Comparison of ENCODE assay signal across 8 cellular contexts in genomic region chr7:113774182-113774807, GRCh38.
DNase-seq lines count a peak whose midpoint lies in the region; ATAC-seq, FAIRE-seq and TF ChIP-seq lines count a peak whose summit lies in the region.

No MANE protein-coding gene starts in this region.

- no peaks in the 10 kb centered on the region for H3K4me1 Mint-ChIP-seq in CD4-positive, alpha-beta memory T cell
- no peaks in the 10 kb centered on the region for H3K4me1 Mint-ChIP-seq in activated T-helper 17 cell treated with anti-CD3 and anti-CD28 coated beads, Interleukin-2, amount 50 U/mL, for 72 hours

- H3K9me3 ChIP-seq in Peyer's patch (no peaks in the 10 kb centered on the region), pancreas (no peaks in the 10 kb centered on the region)
- H3K9me3 ChIP-seq in CD4-positive, alpha-beta memory T cell (ENCODE audit: control insufficient read depth in 1 of 2, low read length in 2 of 2): no peaks in the 10 kb centered on the region

- TF ChIP-seq POLR2A in Peyer's patch (IDR thresholded peaks at IDR 0.05) (no peak), erythroblast (IDR thresholded peaks at IDR 0.05; ENCODE audit: low read length) (no peak)

- CTCF ChIA-PET in GM10248 (lab: Yijun Ruan, JAX): interaction anchor here (0.7 to 2.0 kb wide), 3 partner anchors 11 to 18 kb away, joined by 3 to 5 read pairs (median 4); no protein-coding TSS in a partner anchor
- CTCF ChIA-PET in CD4-positive, alpha-beta memory T cell (lab: Charles Lee; ENCODE audit: partially characterized antibody): no interaction called here

- POLR2A ChIA-PET in GM10248 (lab: Yijun Ruan, JAX): no interaction called here
- POLR2A ChIA-PET in CD4-positive, alpha-beta memory T cell (lab: Charles Lee; ENCODE audit: partially characterized antibody): no interaction called here

- H3K27ac ChIP-seq in Peyer's patch (no peak overlapping the region), pancreas (no peak overlapping the region)
- no peak overlapping the region for H3K27ac ChIP-seq in CD4-positive, alpha-beta memory T cell (ENCODE audit: low read depth, low read length)

- 32 to 34% methylated on average over 3 of the region's 3 CpGs for WGBS in pancreas, 2 donors

- ATAC-seq in GM21786 (IDR thresholded peaks at IDR 0.05; ENCODE audit: unreplicated experiment) (peak; percentile 89), pancreas (peak; percentile 40 to 85 (median 78))
- no peak for ATAC-seq in activated T-helper 17 cell treated with anti-CD3 and anti-CD28 coated beads, Interleukin-2, amount 50 U/mL, for 72 hours (replicated peaks)

- TF ChIP-seq CTCF in GM10248 (IDR thresholded peaks at IDR 0.05; ENCODE audit: control extremely low read depth, extremely low read depth, low read depth, missing control alignments) (peak; percentile 56), Peyer's patch (IDR thresholded peaks at IDR 0.05) (peak in 5 of 6 experiments; percentile 21 to 63 (median 60)), pancreas (IDR thresholded peaks at IDR 0.05) (peak; percentile 11 to 58 (median 38))

- H3K36me3 ChIP-seq in Peyer's patch: no peaks in the 10 kb centered on the region
- no peaks in the 10 kb centered on the region for H3K36me3 ChIP-seq in pancreas
- no peaks in the 10 kb centered on the region for H3K36me3 ChIP-seq in CD4-positive, alpha-beta memory T cell (ENCODE audit: insufficient read depth, low read length)

- H3K4me1 ChIP-seq in Peyer's patch (no peaks in the 10 kb centered on the region), pancreas (no peaks in the 10 kb centered on the region)
- H3K4me1 ChIP-seq in CD4-positive, alpha-beta memory T cell (ENCODE audit: insufficient read depth, low read length): no peaks in the 10 kb centered on the region

- H3K36me3 Mint-ChIP-seq in CD4-positive, alpha-beta memory T cell: no peaks in the 10 kb centered on the region
- H3K36me3 Mint-ChIP-seq in activated T-helper 17 cell treated with anti-CD3 and anti-CD28 coated beads, Interleukin-2, amount 50 U/mL, for 72 hours (ENCODE audit: low read depth): no peaks in the 10 kb centered on the region

- FAIRE-seq in pancreas (lab: Jason Lieb, UNC): peak; percentile 94

- H3K27me3 ChIP-seq in Peyer's patch (no peaks in the 10 kb centered on the region), pancreas (no peaks in the 10 kb centered on the region)
- no peaks in the 10 kb centered on the region for H3K27me3 ChIP-seq in CD4-positive, alpha-beta memory T cell (ENCODE audit: insufficient read depth, low read length)

- peak; percentile 20 for DNase-seq in GM10248 (ENCODE audit: extremely low spot score)
- DNase-seq in KBM-7: peak; percentile 63
- DNase-seq in Peyer's patch: no peak
- peak; percentile 6 to 25 for DNase-seq in erythroblast (lab: John Stamatoyannopoulos, UW)
- DNase-seq in pancreas: no peak
- no peak for DNase-seq in CD4-positive, alpha-beta memory T cell

- H3K9me3 Mint-ChIP-seq in CD4-positive, alpha-beta memory T cell: no peaks in the 10 kb centered on the region
- H3K9me3 Mint-ChIP-seq in activated T-helper 17 cell treated with anti-CD3 and anti-CD28 coated beads, Interleukin-2, amount 50 U/mL, for 72 hours: no peaks in the 10 kb centered on the region

- H3K4me3 Mint-ChIP-seq in CD4-positive, alpha-beta memory T cell: no peak overlapping the region
- H3K4me3 Mint-ChIP-seq in activated T-helper 17 cell treated with anti-CD3 and anti-CD28 coated beads, Interleukin-2, amount 50 U/mL, for 72 hours: no peak overlapping the region

- in situ Hi-C loops in KBM-7 (cut with MboI; ENCODE audit: low pct_unique_long_range_greater_than_20kb, low sequenced_read_pairs): no loop called here

- intact Hi-C loops in pancreas (cut with DNase I): no loop called here
- intact Hi-C loops in CD4-positive, alpha-beta memory T cell (cut with micrococcal nuclease): no loop called here

- no peak overlapping the region for H3K27ac Mint-ChIP-seq in CD4-positive, alpha-beta memory T cell
- H3K27ac Mint-ChIP-seq in activated T-helper 17 cell treated with anti-CD3 and anti-CD28 coated beads, Interleukin-2, amount 50 U/mL, for 72 hours: no peak overlapping the region

- H3K4me3 ChIP-seq in Peyer's patch (no peak overlapping the region), pancreas (no peak overlapping the region)
- no peak overlapping the region for H3K4me3 ChIP-seq in CD4-positive, alpha-beta memory T cell (ENCODE audit: low read length in 2 of 2)

- H3K27me3 Mint-ChIP-seq in CD4-positive, alpha-beta memory T cell: peaks cover 0 to 1% of the 10 kb centered on the region in 2 donors
- H3K27me3 Mint-ChIP-seq in activated T-helper 17 cell treated with anti-CD3 and anti-CD28 coated beads, Interleukin-2, amount 50 U/mL, for 72 hours: no peaks in the 10 kb centered on the region

Comparison
In these comparisons a context has a peak if more than half of its experiments do, and no peak if none do; other contexts are left out.
1. DNase-seq: peak in GM10248 (single experiment), KBM-7 (single experiment) and erythroblast (2 of 2); none in Peyer's patch (0 of 3), pancreas (0 of 6) and CD4-positive, alpha-beta memory T cell (0 of 5).
2. Peak in every context shown above with its lines, with median percentiles within 50 percentile points of each other: CTCF ChIP-seq.